In genomic region chr17:16419929-16420271, GRCh38 we compare ENCODE assay signal across 8 cellular contexts. TPM values are rescaled to one million over a fixed set of nuclear protein-coding genes. Genes with fewer than 3 reads are reported as not detected.
DNase-seq lines count a peak whose midpoint lies in the region; ATAC-seq, FAIRE-seq and TF ChIP-seq lines count a peak whose summit lies in the region.

No MANE protein-coding gene starts in this region.

- CTCF ChIA-PET in HepG2 (lab: Yijun Ruan, JAX; ENCODE audit: low intra/inter-chr PET ratio, low total read pairs), result no interaction called here

- peak overlapping the region; percentile 26; the same call in 1 of the 2 replicates for H3K9ac ChIP-seq in HepG2 (ENCODE audit: insufficient read depth, low read depth, low read length)

- POLR2A ChIA-PET in HepG2 (lab: Yijun Ruan, JAX), result interaction anchor here (0.8 to 2.2 kb wide), 6 partner anchors 8 to 68 kb away, joined by 3 to 19 read pairs (median 4); no protein-coding TSS in a partner anchor

- no peak for TF ChIP-seq CTCF in HepG2 (CRISPR knock-in tag; IDR thresholded peaks at IDR 0.05)
- TF ChIP-seq CTCF in right lobe of liver (IDR thresholded peaks at IDR 0.05), result no peak
- TF ChIP-seq CTCF in upper lobe of right lung (IDR thresholded peaks at IDR 0.05), result no peak

- 81% methylated on average over 7 of the region's 10 CpGs for WGBS in HepG2 (ENCODE audit: low lambda C conversion rate)
- no CpG with 5 or more reads among the region's 10 CpGs for WGBS in right lobe of liver (ENCODE audit: insufficient coverage, low coverage, low lambda C conversion rate, missing lambda C conversion rate)

- TF ChIP-seq RAD21 in HepG2 (CRISPR knock-in tag; IDR thresholded peaks at IDR 0.05), result no peak

- no peaks in the 10 kb centered on the region for H3K79me2 ChIP-seq in HepG2 (ENCODE audit: insufficient read depth, low read length)

- BruUV-seq in HepG2 (replicated peaks; lab: Mats Ljungman, UMichigan), result no TSS peak

- H3K27ac ChIP-seq in HepG2 (ENCODE audit: extremely low read length, insufficient read depth, low read length) (peak overlapping the region; percentile 68), right lobe of liver (no peak overlapping the region), upper lobe of right lung (peak overlapping the region; percentile 28)

- DNase-seq in HepG2 (ENCODE audit: low spot score), result no peak
- no peak for DNase-seq in right lobe of liver
- DNase-seq in activated CD8-positive, alpha-beta memory T cell treated with anti-CD3 and anti-CD28 coated beads, Interleukin-2, amount 50 U/mL, for 4 hours, result peak; percentile 53
- peak; percentile 91 for DNase-seq in glomerular visceral epithelial cell (ENCODE audit: extremely low spot score)
- no peak for DNase-seq in upper lobe of right lung
- no peak for DNase-seq in NCI-H2227 (lab: John Stamatoyannopoulos, UW; ENCODE audit: unreplicated experiment)
- DNase-seq in cerebellar cortex (ENCODE audit: low spot score), result no peak
- DNase-seq in sciatic nerve (ENCODE audit: low spot score), result no peak

- H3K4me1 ChIP-seq in HepG2 (ENCODE audit: insufficient read depth, low read length) (peaks cover 49% of the 10 kb centered on the region), right lobe of liver (no peaks in the 10 kb centered on the region), upper lobe of right lung (peaks cover 44% of the 10 kb centered on the region)

- H3K27me3 ChIP-seq in HepG2 (ENCODE audit: control insufficient read depth in 1 of 2, insufficient read depth in 2 of 2, low read length in 2 of 2), result no peaks in the 10 kb centered on the region
- H3K27me3 ChIP-seq in right lobe of liver, result no peaks in the 10 kb centered on the region
- no peaks in the 10 kb centered on the region for H3K27me3 ChIP-seq in upper lobe of right lung

- no peak for TF ChIP-seq EP300 in HepG2 (IDR thresholded peaks at IDR 0.05; ENCODE audit: low read depth in 2 of 2, low read length in 2 of 2)
- no peak for TF ChIP-seq EP300 in HepG2 (CRISPR knock-in tag; IDR thresholded peaks at IDR 0.05; ENCODE audit: borderline replicate concordance)

- ATAC-seq in HepG2 (no peak), right lobe of liver (no peak), upper lobe of right lung (no peak), sciatic nerve (no peak)

- H3K9me3 ChIP-seq in HepG2 (ENCODE audit: low read length) (no peaks in the 10 kb centered on the region), right lobe of liver (no peaks in the 10 kb centered on the region), upper lobe of right lung (no peaks in the 10 kb centered on the region)

- in situ Hi-C loops in HepG2 (cut with HindIII; ENCODE audit: extremely low pct_ligation_motif_present, low pct_unique_long_range_greater_than_20kb), result loop anchor here (5.0 to 10.0 kb wide), 2 partner anchors 38 to 55 kb away; partner anchors contain the start of gene UBB

- FAIRE-seq in HepG2 (lab: Jason Lieb, UNC), result no peak

- TF ChIP-seq POLR2A in HepG2 (IDR thresholded peaks at IDR 0.05; ENCODE audit: insufficient read depth in 1 of 2, low read depth in 2 of 2, low read length in 2 of 2), result no peak
- no peak for TF ChIP-seq POLR2A in right lobe of liver (IDR thresholded peaks at IDR 0.05)

- H3K4me3 ChIP-seq in HepG2 (replicated peaks in 1 of 3; ENCODE audit: insufficient read depth in 1 of 3, low read depth in 2 of 3, low read length in 3 of 3), result peak overlapping the region in 1 of 3 experiments; percentile 30; a peak in 1 of 6 replicates
- no peak overlapping the region for H3K4me3 ChIP-seq in right lobe of liver
- H3K4me3 ChIP-seq in upper lobe of right lung, result no peak overlapping the region

- H3K4me2 ChIP-seq in HepG2 (ENCODE audit: low read depth, low read length), result peak overlapping the region; percentile 70

- H2AFZ ChIP-seq in HepG2 (ENCODE audit: low read length), result no peak overlapping the region

- H4K20me1 ChIP-seq in HepG2 (ENCODE audit: insufficient read depth, low read length), result no peaks in the 10 kb centered on the region

- H3K36me3 ChIP-seq in HepG2 (replicated peaks in 1 of 2; ENCODE audit: control insufficient read depth in 1 of 2, insufficient read depth in 2 of 2, low read length in 2 of 2), result no peaks in the 10 kb centered on the region; a peak in 1 of 5 replicates
- H3K36me3 ChIP-seq in right lobe of liver, result no peaks in the 10 kb centered on the region
- peaks cover 48% of the 10 kb centered on the region for H3K36me3 ChIP-seq in upper lobe of right lung

- intact Hi-C loops in HepG2 (cut with micrococcal nuclease; ENCODE audit: unreplicated experiment), result no loop called here
- intact Hi-C loops in right lobe of liver (cut with DNase I), result loop anchor here in 1 of 2 donors (10.0 kb wide), 1 partner anchor 55 kb away; no protein-coding TSS in a partner anchor
- intact Hi-C loops in upper lobe of right lung (cut with DNase I), result no loop called here
- intact Hi-C loops in sciatic nerve (cut with DNase I), result no loop called here

TF ChIP-seq in HepG2, 621 proteins besides CTCF, POLR2A, EP300 and RAD21 (continues in another document):
- no peak for TF ChIP-seq ZNF556 (CRISPR knock-in tag; IDR thresholded peaks at IDR 0.05; ENCODE audit: borderline replicate concordance)
- TF ChIP-seq, protein P1, sequence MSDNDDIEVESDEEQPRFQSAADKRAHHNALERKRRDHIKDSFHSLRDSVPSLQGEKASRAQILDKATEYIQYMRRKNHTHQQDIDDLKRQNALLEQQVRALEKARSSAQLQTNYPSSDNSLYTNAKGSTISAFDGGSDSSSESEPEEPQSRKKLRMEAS (IDR thresholded peaks at IDR 0.05), result no peak

RNA-seq across cellular contexts. Expression of gene TRPV2, which starts 4.5 kb away (rescaled TPM):
- total RNA-seq in HepG2 (2016; rRNA removed; fragmentation: Illumina TruSeq; extraction: Trizol) (7.3 and 13.6 TPM in 2 replicates), right lobe of liver (1 to 10 TPM; 3.3 to 8.2 (median 4.8) TPM), upper lobe of right lung (86.5 TPM), sciatic nerve (26.3 TPM)
- 3.5 and 3.8 TPM in 2 replicates for total RNA-seq in HepG2 (2016; cell fraction: cytosol; rRNA removed; fragmentation: Illumina TruSeq; extraction: Trizol; ENCODE audit: low read depth)
- total RNA-seq in HepG2 (2016; cell fraction: insoluble cytoplasmic fraction; rRNA removed; fragmentation: Illumina TruSeq; extraction: Trizol), result 6.3 and 14.4 TPM in 2 replicates
- total RNA-seq in HepG2 (2016; cell fraction: membrane; rRNA removed; fragmentation: Illumina TruSeq; extraction: Trizol), result 3.2 and 4.6 TPM in 2 replicates
- 9.6 and 14.3 TPM in 2 replicates for total RNA-seq in HepG2 (2016; cell fraction: nucleus; rRNA removed; fragmentation: Illumina TruSeq; extraction: Trizol)
- 21.3 and 37.6 TPM in 2 replicates for polyA plus RNA-seq in HepG2 (2011; rRNA removed)
- 20.1 and 21.2 TPM in 2 replicates for polyA plus RNA-seq in HepG2 (2011; cell fraction: cytosol; rRNA removed)
- polyA plus RNA-seq in HepG2 (2011; cell fraction: nucleus; rRNA removed), result 40.8 and 61.1 TPM in 2 replicates
- polyA plus RNA-seq in HepG2 (2012), result 26.6 and 37.4 TPM in 2 replicates
- 2.0 and 2.3 TPM in 2 replicates for polyA plus RNA-seq in HepG2 (2016; cell fraction: cytosol; fragmentation: Illumina TruSeq; extraction: Trizol; ENCODE audit: low read depth)
- 3.6 and 5.9 TPM in 2 replicates for polyA plus RNA-seq in HepG2 (2016; cell fraction: insoluble cytoplasmic fraction; fragmentation: Illumina TruSeq; extraction: Trizol; ENCODE audit: low read depth)
- polyA plus RNA-seq in HepG2 (2016; cell fraction: membrane; fragmentation: Illumina TruSeq; extraction: Trizol; ENCODE audit: low read depth), result 2.2 and 2.8 TPM in 2 replicates
- 14.9 and 19.2 TPM in 2 replicates for polyA plus RNA-seq in HepG2 (2016; cell fraction: nucleus; fragmentation: Illumina TruSeq; extraction: Trizol; ENCODE audit: insufficient read depth, low read depth)
- polyA minus RNA-seq in HepG2 (2011; rRNA and poly(A)+ RNA removed; ENCODE audit: low replicate concordance), result 1.4 and 45.5 TPM in 2 replicates
- 24.7 and 31.6 TPM in 2 replicates for polyA minus RNA-seq in HepG2 (2011; cell fraction: cytosol; rRNA and poly(A)+ RNA removed)
- 11.8 and 18.9 TPM in 2 replicates for polyA minus RNA-seq in HepG2 (2011; cell fraction: nucleus; rRNA and poly(A)+ RNA removed)

RNA-seq across cellular contexts. Expression of gene UBB, which starts 39.0 kb away (rescaled TPM):
- total RNA-seq in HepG2 (2016; rRNA removed; fragmentation: Illumina TruSeq; extraction: Trizol) (2,066 and 2,598 TPM in 2 replicates), right lobe of liver (1,000 to 10,000 TPM; 1,045 to 2,319 (median 1,420) TPM), upper lobe of right lung (1,410 TPM), sciatic nerve (589 TPM)
- 1,884 and 2,042 TPM in 2 replicates for total RNA-seq in HepG2 (2016; cell fraction: cytosol; rRNA removed; fragmentation: Illumina TruSeq; extraction: Trizol; ENCODE audit: low read depth)
- total RNA-seq in HepG2 (2016; cell fraction: insoluble cytoplasmic fraction; rRNA removed; fragmentation: Illumina TruSeq; extraction: Trizol), result 2,199 and 2,677 TPM in 2 replicates
- 1,573 and 1,587 TPM in 2 replicates for total RNA-seq in HepG2 (2016; cell fraction: membrane; rRNA removed; fragmentation: Illumina TruSeq; extraction: Trizol)
- total RNA-seq in HepG2 (2016; cell fraction: nucleus; rRNA removed; fragmentation: Illumina TruSeq; extraction: Trizol), result 582 and 612 TPM in 2 replicates
- 1,130 and 1,263 TPM in 2 replicates for polyA plus RNA-seq in HepG2 (2011; rRNA removed)
- 1,588 and 1,623 TPM in 2 replicates for polyA plus RNA-seq in HepG2 (2011; cell fraction: cytosol; rRNA removed)
- polyA plus RNA-seq in HepG2 (2011; cell fraction: nucleus; rRNA removed), result 397 and 543 TPM in 2 replicates
- polyA plus RNA-seq in HepG2 (2012), result 1,977 and 2,062 TPM in 2 replicates
- polyA plus RNA-seq in HepG2 (2016; cell fraction: cytosol; fragmentation: Illumina TruSeq; extraction: Trizol; ENCODE audit: low read depth), result 1,937 and 2,024 TPM in 2 replicates
- polyA plus RNA-seq in HepG2 (2016; cell fraction: insoluble cytoplasmic fraction; fragmentation: Illumina TruSeq; extraction: Trizol; ENCODE audit: low read depth), result 1,705 and 1,710 TPM in 2 replicates
- 1,088 and 1,107 TPM in 2 replicates for polyA plus RNA-seq in HepG2 (2016; cell fraction: membrane; fragmentation: Illumina TruSeq; extraction: Trizol; ENCODE audit: low read depth)
- polyA plus RNA-seq in HepG2 (2016; cell fraction: nucleus; fragmentation: Illumina TruSeq; extraction: Trizol; ENCODE audit: insufficient read depth, low read depth), result 679 and 692 TPM in 2 replicates
- 1,440 and 2,606 TPM in 2 replicates for polyA minus RNA-seq in HepG2 (2011; rRNA and poly(A)+ RNA removed; ENCODE audit: low replicate concordance)
- 681 and 793 TPM in 2 replicates for polyA minus RNA-seq in HepG2 (2011; cell fraction: cytosol; rRNA and poly(A)+ RNA removed)
- 194 and 303 TPM in 2 replicates for polyA minus RNA-seq in HepG2 (2011; cell fraction: nucleus; rRNA and poly(A)+ RNA removed)

Comparison
In these comparisons a context has a peak if more than half of its experiments do, and no peak if none do; other contexts are left out.
1. H3K27ac ChIP-seq: peak in HepG2 (single experiment) and upper lobe of right lung (single experiment); none in right lobe of liver (0 of 3).
2. DNase-seq: peak in activated CD8-positive, alpha-beta memory T cell treated with anti-CD3 and anti-CD28 coated beads, Interleukin-2, amount 50 U/mL, for 4 hours (single experiment) and glomerular visceral epithelial cell (single experiment); none in HepG2 (single experiment), right lobe of liver (0 of 3), upper lobe of right lung (single experiment), NCI-H2227 (single experiment), cerebellar cortex (single experiment) and sciatic nerve (single experiment).